9 cellular contexts compared by ENCODE assay signal in the genomic region with DNA sequence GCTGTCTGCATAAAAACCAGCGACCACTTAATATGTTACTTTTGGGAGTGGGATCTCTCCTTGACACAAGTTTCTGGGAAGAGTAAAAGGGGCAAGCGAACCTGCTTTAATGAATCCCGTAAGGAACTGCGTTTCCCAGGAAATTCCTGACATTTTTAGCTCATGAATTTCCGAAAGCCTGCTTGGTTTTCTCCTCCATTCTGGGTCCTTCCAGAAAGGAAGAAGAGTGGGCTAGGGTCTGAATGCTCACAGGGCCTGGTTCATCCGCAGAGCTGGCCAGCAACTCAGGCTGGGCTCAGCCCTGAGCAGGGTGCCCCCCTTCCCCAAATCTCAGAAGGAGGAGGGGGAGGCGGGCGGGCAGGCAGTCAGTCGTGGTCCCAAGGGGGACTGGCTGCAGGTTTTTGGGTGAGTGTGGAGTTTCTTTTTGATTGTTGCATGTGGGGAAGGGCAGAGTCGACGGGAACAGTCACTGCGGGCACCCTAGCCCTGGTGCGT. TPM values are rescaled to one million over a fixed set of nuclear protein-coding genes. Genes with fewer than 3 reads are reported as not detected.
A peak's percentile ranks its signal among the peaks of the same experiment; 100 is the strongest.
DNase-seq lines count a peak whose midpoint lies in the region; ATAC-seq and TF ChIP-seq lines count a peak whose summit lies in the region.
"Had no signal": no experiment of that assay in that cellular context is flagged by ENCODE, and none has a peak within 500 bp of the region (broad histone marks: within the 10 kb centered on the region; RNA-seq: fewer than 3 reads in every experiment).

No MANE protein-coding gene starts in this region.

- H3K4me1 ChIP-seq in esophagus squamous epithelium, result peaks cover 36 to 81% (median 45%) of the 10 kb centered on the region in 3 donors

- TF ChIP-seq CTCF in RWPE1 (conservative IDR thresholded peaks at IDR 0.05; ENCODE audit: low read depth) (no peak), esophagus squamous epithelium (IDR thresholded peaks at IDR 0.05) (no peak), retinal pigment epithelial cell (conservative IDR thresholded peaks at IDR 0.05; ENCODE audit: low read depth, low read length) (no peak)

- DNase-seq in ELF-1 (ENCODE audit: low read depth, low spot score) (peak; percentile 35), RWPE1 (ENCODE audit: low spot score) (peak; percentile 36), esophagus squamous epithelium (lab: John Stamatoyannopoulos, UW) (no peak), retinal pigment epithelial cell (ENCODE audit: low read depth) (no peak), NCI-H1048 (lab: John Stamatoyannopoulos, UW) (no peak), NCI-H2171 (lab: John Stamatoyannopoulos, UW) (no peak), NCI-H2029 treated with DMSO at 0.1 percent for 48 hours (lab: John Stamatoyannopoulos, UW) (no peak)
- DNase-seq: NCI-H1092 had no signal

- no peak for ATAC-seq in GM21825 (IDR thresholded peaks at IDR 0.05; ENCODE audit: unreplicated experiment)

- peak overlapping the region; percentile 95 for H3K27ac ChIP-seq in RWPE1
- H3K27ac ChIP-seq in esophagus squamous epithelium, result peak overlapping the region; percentile 27 to 97 (median 94)

- no peak for TF ChIP-seq POLR2A in esophagus squamous epithelium (IDR thresholded peaks at IDR 0.05)

- CTCF ChIA-PET in RWPE1 (lab: Yijun Ruan, JAX), result interaction anchor here (0.6 to 2.3 kb wide), 4 partner anchors 30 to 248 kb away, joined by 3 to 10 read pairs (median 4); no protein-coding TSS in a partner anchor

- H3K27me3 ChIP-seq in esophagus squamous epithelium, result no peaks in the 10 kb centered on the region

- H3K9me3 ChIP-seq in esophagus squamous epithelium, result no peaks in the 10 kb centered on the region

- H3K4me3 ChIP-seq in esophagus squamous epithelium, result peak overlapping the region; percentile 54 to 93 (median 86)
- H3K4me3 ChIP-seq in retinal pigment epithelial cell (ENCODE audit: low read length), result peak overlapping the region; percentile 70

- intact Hi-C loops in esophagus squamous epithelium (cut with DNase I), result no loop called here

- POLR2A ChIA-PET in RWPE1 (lab: Yijun Ruan, JAX; ENCODE audit: low non-redundant PET), result interaction anchor here (0.7 kb wide), 1 partner anchor 24 kb away, joined by 4 read pairs; no protein-coding TSS in a partner anchor

- H3K36me3 ChIP-seq in esophagus squamous epithelium, result no peaks in the 10 kb centered on the region

- 32 to 38% methylated on average over 6 of the region's 13 CpGs for WGBS in esophagus squamous epithelium, 2 donors

RNA-seq across cellular contexts. Expression of gene PURA, which starts 1.2 kb away (rescaled TPM):
- 10 to 100 TPM in 2 of 4 donors, 1 to 10 TPM in 2; 8.2 to 18.9 (median 10.6) TPM for total RNA-seq in esophagus squamous epithelium

RNA-seq across cellular contexts. Expression of gene IGIP, which starts 13.0 kb away (rescaled TPM):
- 10 to 100 TPM in 1 of 4 donors, 1 to 10 TPM in 3; 2.9 to 12.4 (median 6.5) TPM for total RNA-seq in esophagus squamous epithelium

Comparison
In these comparisons a context has a peak if more than half of its experiments do, and no peak if none do; other contexts are left out.
1. DNase-seq: peak in ELF-1 (single experiment) and RWPE1 (single experiment); none in esophagus squamous epithelium (single experiment), retinal pigment epithelial cell (single experiment), NCI-H1048 (single experiment), NCI-H2171 (single experiment) and NCI-H2029 treated with DMSO at 0.1 percent for 48 hours (single experiment).